Comparison of ENCODE assay signal across 12 cellular contexts in genomic region chr2:223469270-223470057, GRCh38.
DNase-seq lines count a peak whose midpoint lies in the region; ATAC-seq, FAIRE-seq and TF ChIP-seq lines count a peak whose summit lies in the region.
"Had no signal": no experiment of that assay in that cellular context is flagged by ENCODE, and none has a peak within 500 bp of the region (broad histone marks: within the 10 kb centered on the region; RNA-seq: fewer than 3 reads in every experiment).

No MANE protein-coding gene starts in this region.

- H3K9me3 Mint-ChIP-seq in natural killer cell = peaks cover 0 to 6% of the 10 kb centered on the region in 2 donors

- intact Hi-C loops in mucosa of descending colon (cut with DNase I, micrococcal nuclease) = no loop called here
- intact Hi-C loops in natural killer cell (cut with micrococcal nuclease) = no loop called here

- in situ Hi-C loops in ACHN (cut with HindIII; ENCODE audit: low pct_ligation_motif_present, low pct_unique_long_range_greater_than_20kb, low sequenced_read_pairs) = no loop called here

- no peak overlapping the region for H3K27ac Mint-ChIP-seq in natural killer cell
- H3K27ac Mint-ChIP-seq: CD4-positive, alpha-beta memory T cell had no signal

- H3K4me1 ChIP-seq in mucosa of descending colon (ENCODE audit: low read depth) = no peaks in the 10 kb centered on the region

- TF ChIP-seq CTCF in epithelial cell of esophagus (IDR thresholded peaks at IDR 0.05; ENCODE audit: insufficient read depth, low read depth, low read length, missing control alignments) (no peak), mucosa of descending colon (IDR thresholded peaks at IDR 0.05) (no peak), natural killer cell (IDR thresholded peaks at IDR 0.05) (no peak)

- peak; percentile 42 for DNase-seq in ACHN
- DNase-seq in HTR-8/SVneo (ENCODE audit: insufficient read length, low spot score) = peak; percentile 22
- peak; percentile 62 for DNase-seq in epithelial cell of esophagus (ENCODE audit: low read depth)
- peak; percentile 21 to 50 (median 23) for DNase-seq in mucosa of descending colon
- no peak for DNase-seq in natural killer cell
- DNase-seq: CD4-positive, alpha-beta memory T cell; NCI-H2029 treated with DMSO at 0.1 percent for 48 hours; stimulated activated CD4-positive, alpha-beta T cell treated with anti-CD3 and anti-CD28 coated beads, Interleukin-1b, Interleukin-23, amount 100 ng/mL, for 48 hours had no signal

- ATAC-seq in mucosa of descending colon (peak; percentile 24), natural killer cell (no peak), GM21786 (IDR thresholded peaks at IDR 0.05; ENCODE audit: unreplicated experiment) (no peak), HG03039 (IDR thresholded peaks at IDR 0.05; ENCODE audit: unreplicated experiment) (no peak), HG03135 (IDR thresholded peaks at IDR 0.05; ENCODE audit: unreplicated experiment) (no peak)

- no peaks in the 10 kb centered on the region for H3K9me3 ChIP-seq in mucosa of descending colon

- no peak for FAIRE-seq in HTR-8/SVneo (lab: Jason Lieb, UNC)
- FAIRE-seq: TTC549 had no signal

- no peak overlapping the region for H3K4me3 Mint-ChIP-seq in natural killer cell
- H3K4me3 Mint-ChIP-seq: CD4-positive, alpha-beta memory T cell had no signal

- no peaks in the 10 kb centered on the region for H3K36me3 ChIP-seq in mucosa of descending colon (ENCODE audit: low read depth)

- H3K4me3 ChIP-seq in epithelial cell of esophagus (ENCODE audit: low read length) (no peak overlapping the region), mucosa of descending colon (no peak overlapping the region)

- H3K27me3 Mint-ChIP-seq in natural killer cell (ENCODE audit: low read depth in 2 of 2) = peaks cover 0 to 4% of the 10 kb centered on the region in 2 donors
- H3K27me3 Mint-ChIP-seq: CD4-positive, alpha-beta memory T cell had no signal

- H3K36me3 Mint-ChIP-seq in natural killer cell = no peaks in the 10 kb centered on the region
- H3K36me3 Mint-ChIP-seq: CD4-positive, alpha-beta memory T cell had no signal

- H3K4me1 Mint-ChIP-seq in natural killer cell = no peaks in the 10 kb centered on the region
- H3K4me1 Mint-ChIP-seq: CD4-positive, alpha-beta memory T cell had no signal
